24 cellular contexts compared by ENCODE assay signal in genomic region chr9:136082496-136083361, GRCh38. TPM values are rescaled to one million over a fixed set of nuclear protein-coding genes. Genes with fewer than 3 reads are reported as not detected.
DNase-seq lines count a peak whose midpoint lies in the region; ATAC-seq and TF ChIP-seq lines count a peak whose summit lies in the region.
"Had no signal": no experiment of that assay in that cellular context is flagged by ENCODE, and none has a peak within 500 bp of the region (broad histone marks: within the 10 kb centered on the region; RNA-seq: fewer than 3 reads in every experiment).

No MANE protein-coding gene starts in this region.

- H3K27me3 Mint-ChIP-seq in effector memory CD8-positive, alpha-beta T cell = no peaks in the 10 kb centered on the region
- no peaks in the 10 kb centered on the region for H3K27me3 Mint-ChIP-seq in nephron progenitor cell (ENCODE audit: low read depth, poor library complexity)
- H3K27me3 Mint-ChIP-seq: activated CD8-positive, alpha-beta memory T cell treated with anti-CD3 and anti-CD28 coated beads, Interleukin-2, amount 10 ng/mL, durations not matched to agents 7 days and 5 days; activated naive CD8-positive, alpha-beta T cell treated with anti-CD3 and anti-CD28 coated beads, Interleukin-2, amount 50 U/mL, for 24 hours had no signal

- no peaks in the 10 kb centered on the region for H3K9me3 Mint-ChIP-seq in effector memory CD8-positive, alpha-beta T cell
- no peaks in the 10 kb centered on the region for H3K9me3 Mint-ChIP-seq in nephron progenitor cell
- H3K9me3 Mint-ChIP-seq: activated naive CD8-positive, alpha-beta T cell treated with anti-CD3 and anti-CD28 coated beads, Interleukin-2, amount 50 U/mL, for 24 hours; activated T-helper 2 cell treated with anti-CD3 and anti-CD28 coated beads, Interferon-gamma antibody, Interleukin-2, Interleukin-4, amounts not matched to agents 10 μg/mL and 5 μg/mL and 100 μg/mL, durations not matched to agents 14 hours and 24 hours and 36 hours had no signal

- DNase-seq in left ventricle myocardium inferior (peak; percentile 15), Right ventricle myocardium inferior (ENCODE audit: missing footprints) (no peak), nephron progenitor cell (no peak), coronary artery (ENCODE audit: low spot score) (no peak), activated T-cell treated with anti-CD3 and anti-CD28 coated beads for 4 hours (no peak), NOMO-1 (lab: John Stamatoyannopoulos, UW; ENCODE audit: unreplicated experiment in 2 of 2) (no peak)
- no peak for DNase-seq in effector memory CD8-positive, alpha-beta T cell
- DNase-seq: activated CD4-positive, alpha-beta T cell treated with anti-CD3 and anti-CD28 coated beads for 4 hours; activated CD8-positive, alpha-beta memory T cell treated with anti-CD3 and anti-CD28 coated beads, Interleukin-2, amount 10 ng/mL, durations not matched to agents 7 days and 5 days; activated naive CD8-positive, alpha-beta T cell treated with anti-CD3 and anti-CD28 coated beads, Interleukin-2, amount 50 U/mL, for 24 hours; brain microvascular endothelial cell; DMS153; foreskin fibroblast; NCI-H1105; NCI-H526 treated with DMSO at 0.1 percent for 48 hours; occipital lobe; SHP77 had no signal

- ATAC-seq in Right ventricle myocardium inferior (no peak), GM19452 (IDR thresholded peaks at IDR 0.05; ENCODE audit: unreplicated experiment) (no peak)
- ATAC-seq in effector memory CD8-positive, alpha-beta T cell (replicated peaks) = no peak
- ATAC-seq: activated CD8-positive, alpha-beta memory T cell treated with anti-CD3 and anti-CD28 coated beads, Interleukin-2, amount 10 ng/mL, durations not matched to agents 7 days and 5 days; activated naive CD8-positive, alpha-beta T cell treated with anti-CD3 and anti-CD28 coated beads, Interleukin-2, amount 50 U/mL, for 24 hours; HCT116; sciatic nerve had no signal

- peaks cover 13% of the 10 kb centered on the region for H3K36me3 Mint-ChIP-seq in effector memory CD8-positive, alpha-beta T cell (ENCODE audit: insufficient read depth)
- no peaks in the 10 kb centered on the region for H3K36me3 Mint-ChIP-seq in nephron progenitor cell (ENCODE audit: low read depth)
- H3K36me3 Mint-ChIP-seq: activated CD8-positive, alpha-beta memory T cell treated with anti-CD3 and anti-CD28 coated beads, Interleukin-2, amount 10 ng/mL, durations not matched to agents 7 days and 5 days had no signal

- H3K4me3 ChIP-seq in left ventricle myocardium inferior (no peak overlapping the region), coronary artery (no peak overlapping the region)
- H3K4me3 ChIP-seq: hepatocyte, lung had no signal

- intact Hi-C loops in left ventricle myocardium inferior (cut with micrococcal nuclease) = no loop called here
- intact Hi-C loops in Right ventricle myocardium inferior (cut with DNase I) = no loop called here

- peak overlapping the region; percentile 4 to 39 for H3K27ac Mint-ChIP-seq in effector memory CD8-positive, alpha-beta T cell
- H3K27ac Mint-ChIP-seq in nephron progenitor cell = peak overlapping the region; percentile 30
- H3K27ac Mint-ChIP-seq: activated CD8-positive, alpha-beta memory T cell treated with anti-CD3 and anti-CD28 coated beads, Interleukin-2, amount 10 ng/mL, durations not matched to agents 7 days and 5 days; activated naive CD8-positive, alpha-beta T cell treated with anti-CD3 and anti-CD28 coated beads, Interleukin-2, amount 50 U/mL, for 24 hours; activated T-helper 2 cell treated with anti-CD3 and anti-CD28 coated beads, Interferon-gamma antibody, Interleukin-2, Interleukin-4, amounts not matched to agents 10 μg/mL and 5 μg/mL and 100 μg/mL, durations not matched to agents 14 hours and 24 hours and 36 hours had no signal

- peaks cover 98% of the 10 kb centered on the region for H3K4me1 ChIP-seq in left ventricle myocardium inferior

- H3K27ac ChIP-seq in left ventricle myocardium inferior (replicated peaks) (no peak overlapping the region), coronary artery (no peak overlapping the region)
- H3K27ac ChIP-seq: brain microvascular endothelial cell, C4-2B, hepatocyte had no signal

- H3K36me3 ChIP-seq in left ventricle myocardium inferior = peaks cover 7% of the 10 kb centered on the region

- H3K9me3 ChIP-seq in left ventricle myocardium inferior (replicated peaks) = no peaks in the 10 kb centered on the region

- no peak overlapping the region for H3K4me3 Mint-ChIP-seq in effector memory CD8-positive, alpha-beta T cell
- no peak overlapping the region for H3K4me3 Mint-ChIP-seq in nephron progenitor cell
- H3K4me3 Mint-ChIP-seq: activated CD8-positive, alpha-beta memory T cell treated with anti-CD3 and anti-CD28 coated beads, Interleukin-2, amount 10 ng/mL, durations not matched to agents 7 days and 5 days; activated naive CD8-positive, alpha-beta T cell treated with anti-CD3 and anti-CD28 coated beads, Interleukin-2, amount 50 U/mL, for 24 hours had no signal

- no peak for TF ChIP-seq CTCF in left ventricle myocardium inferior (IDR thresholded peaks at IDR 0.05; ENCODE audit: borderline replicate concordance)
- no peak for TF ChIP-seq CTCF in nephron progenitor cell (IDR thresholded peaks at IDR 0.05)
- no peak for TF ChIP-seq CTCF in coronary artery (IDR thresholded peaks at IDR 0.05)

- no peaks in the 10 kb centered on the region for H3K27me3 ChIP-seq in left ventricle myocardium inferior (ENCODE audit: low read depth)
- H3K27me3 ChIP-seq: brain microvascular endothelial cell, hepatocyte had no signal

- H3K4me1 Mint-ChIP-seq in effector memory CD8-positive, alpha-beta T cell (ENCODE audit: low read depth in 2 of 2) = peaks cover 27% of the 10 kb centered on the region in 2 donors
- peaks cover 34% of the 10 kb centered on the region for H3K4me1 Mint-ChIP-seq in nephron progenitor cell

RNA-seq across cellular contexts. Expression of gene NACC2, which starts 12.4 kb away (rescaled TPM):
- total RNA-seq in left ventricle myocardium inferior = 29.5 TPM
- 37.0 TPM for total RNA-seq in Right ventricle myocardium inferior

RNA-seq across cellular contexts. Expression of gene TMEM250, which starts 35.9 kb away (rescaled TPM):
- total RNA-seq in left ventricle myocardium inferior = 15.1 TPM
- 18.7 TPM for total RNA-seq in Right ventricle myocardium inferior
